In the genomic region with DNA sequence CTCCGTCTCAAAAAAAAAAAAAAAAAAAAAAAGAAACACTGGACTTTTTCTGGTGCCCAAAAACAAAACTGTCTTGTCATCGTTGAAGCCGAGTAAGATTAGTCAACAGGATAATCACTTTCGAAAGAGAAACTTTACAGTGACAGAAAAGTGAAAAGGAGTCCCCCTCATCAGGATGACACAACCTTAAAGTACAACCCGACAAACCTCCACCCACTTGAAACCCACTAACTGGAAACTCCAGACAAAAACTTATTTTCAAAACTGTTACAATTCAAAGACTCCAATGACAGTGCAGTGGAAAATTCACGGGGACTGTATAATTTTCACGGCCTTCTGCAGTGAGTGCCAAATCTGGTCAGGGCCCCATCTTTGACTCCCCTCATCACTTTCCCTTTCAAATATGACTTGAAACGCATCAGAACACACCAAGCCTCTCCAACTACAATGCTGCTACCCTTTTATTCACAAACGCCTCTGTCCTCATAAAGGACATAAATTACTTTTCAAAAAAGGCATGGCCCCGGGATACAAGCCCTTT, we compare ENCODE assay signal across 8 cellular contexts. TPM values are rescaled to one million over a fixed set of nuclear protein-coding genes. Genes with fewer than 3 reads are reported as not detected.
DNase-seq lines count a peak whose midpoint lies in the region; ATAC-seq and TF ChIP-seq lines count a peak whose summit lies in the region.

No MANE protein-coding gene starts in this region.

- DNase-seq in AG20443 (ENCODE audit: low spot score) (peak; percentile 34), erythroblast (lab: John Stamatoyannopoulos, UW) (peak; percentile 57 to 74), osteoblast (ENCODE audit: insufficient read length, low spot score, missing footprints) (peak; percentile 84), SHP77 (lab: John Stamatoyannopoulos, UW) (no peak), T1000 (lab: John Stamatoyannopoulos, UW) (no peak)
- peak; percentile 64 for DNase-seq in activated CD4-positive, alpha-beta T cell treated with anti-CD3 and anti-CD28 coated beads for 48 hours

- TF ChIP-seq POLR2A in erythroblast (IDR thresholded peaks at IDR 0.05; ENCODE audit: low read length): no peak

- H4K20me1 ChIP-seq in osteoblast (ENCODE audit: insufficient read depth, low read length): peaks cover 26% of the 10 kb centered on the region

- H3K4me2 ChIP-seq in osteoblast (ENCODE audit: insufficient read depth, low read length): peak overlapping the region; percentile 91

- H3K4me1 ChIP-seq in osteoblast (ENCODE audit: insufficient read depth, low read length): peaks cover 16% of the 10 kb centered on the region

- H3K9me3 ChIP-seq in osteoblast (ENCODE audit: low read depth, low read length): no peaks in the 10 kb centered on the region

- peak overlapping the region; percentile 90 for H3K27ac ChIP-seq in osteoblast (ENCODE audit: low read depth, low read length)

- peaks cover 55% of the 10 kb centered on the region for H3K79me2 ChIP-seq in osteoblast (ENCODE audit: insufficient read depth, low read length)

- no peaks in the 10 kb centered on the region for H3K36me3 ChIP-seq in osteoblast (ENCODE audit: insufficient read depth, low read length)

- H2AFZ ChIP-seq in osteoblast (ENCODE audit: low read length): peak overlapping the region; percentile 75

- H3K4me3 ChIP-seq in osteoblast (ENCODE audit: insufficient read depth, low read length): peak overlapping the region; percentile 93

- no peak for TF ChIP-seq CTCF in osteoblast (IDR thresholded peaks at IDR 0.05; ENCODE audit: extremely low read depth, low read depth, low read length)

- peak; percentile 54 for ATAC-seq in GM19397 (IDR thresholded peaks at IDR 0.05; ENCODE audit: unreplicated experiment)
- peak; percentile 55 for ATAC-seq in HG03520 (IDR thresholded peaks at IDR 0.05; ENCODE audit: unreplicated experiment)

- H3K27me3 ChIP-seq in osteoblast (ENCODE audit: insufficient read depth, low read length): no peaks in the 10 kb centered on the region

RNA-seq across cellular contexts. Expression of gene DENND5A, which starts 1.2 kb away (rescaled TPM):
- total RNA-seq in osteoblast: 176 and 183 TPM in 2 replicates

RNA-seq across cellular contexts. Expression of gene TMEM41B, which starts 50.5 kb away (rescaled TPM):
- 56.0 and 56.1 TPM in 2 replicates for total RNA-seq in osteoblast

Comparison
In these comparisons a context has a peak if more than half of its experiments do, and no peak if none do; other contexts are left out.
1. DNase-seq: peak in AG20443 (single experiment), activated CD4-positive, alpha-beta T cell treated with anti-CD3 and anti-CD28 coated beads for 48 hours (single experiment), erythroblast (2 of 2) and osteoblast (single experiment); none in SHP77 (0 of 2) and T1000 (single experiment).